2 cellular contexts compared by ENCODE assay signal in the genomic region with DNA sequence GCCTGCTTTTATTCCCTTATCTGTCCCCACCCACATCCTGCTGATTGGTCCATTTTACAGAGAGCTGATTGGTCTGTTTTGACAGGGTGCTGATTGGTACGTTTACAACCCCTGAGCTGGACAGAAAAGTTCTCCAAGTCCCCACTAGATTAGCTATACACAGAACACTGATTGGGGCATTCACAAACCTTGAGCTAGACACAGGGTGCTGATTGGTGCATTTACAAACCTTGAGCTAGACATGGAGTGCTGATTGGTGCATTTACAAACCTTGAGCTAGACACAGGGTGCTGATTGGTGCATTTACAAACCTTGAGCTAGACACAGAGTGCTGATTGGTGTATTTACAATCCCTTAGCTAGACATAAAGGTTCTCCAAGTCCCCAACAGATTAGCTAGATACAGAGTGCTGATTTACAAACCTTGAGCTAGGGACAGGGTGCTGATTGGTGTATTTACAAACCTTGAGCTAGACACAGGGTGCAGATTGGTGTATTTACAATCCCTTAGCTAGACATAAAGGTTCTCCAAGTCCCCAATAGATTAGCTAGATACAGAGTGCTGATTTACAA.
TF ChIP-seq lines count a peak whose summit lies in the region.

No MANE protein-coding gene starts in this region.

TF ChIP-seq in HEK293, 187 proteins besides CTCF, POLR2A, EP300 and RAD21:
- TF ChIP-seq SP2 (tag by site-specific recombination; IDR thresholded peaks at IDR 0.05) (peak; percentile 55), ZBTB17 (tag by site-specific recombination; IDR thresholded peaks at IDR 0.05) (0 out of 2 replicates have a peak, but pooled peaks have one; percentile 50)

TF ChIP-seq in H1, 55 proteins besides CTCF, POLR2A, EP300 and RAD21:
- TF ChIP-seq SP1 (IDR thresholded peaks at IDR 0.05; ENCODE audit: low read depth, low read length) (peak; percentile 74; the same call in 1 of the 2 replicates), EZH2 (IDR thresholded peaks at IDR 0.05; ENCODE audit: low read depth, low read length, severe bottlenecking) (peak; percentile 18)
